ENCODE assay signal across 8 cellular contexts in genomic region chrX:45070116-45071007, GRCh38.
DNase-seq lines count a peak whose midpoint lies in the region; ATAC-seq and TF ChIP-seq lines count a peak whose summit lies in the region.

No MANE protein-coding gene starts in this region.

- H3K27me3 Mint-ChIP-seq in activated CD4-positive, alpha-beta T cell treated with anti-CD3 and anti-CD28 coated beads, Interleukin-2, amount 10 ng/mL, durations not matched to agents 7 days and 5 days, result no peaks in the 10 kb centered on the region

- H3K36me3 Mint-ChIP-seq in activated CD4-positive, alpha-beta T cell treated with anti-CD3 and anti-CD28 coated beads, Interleukin-2, amount 10 ng/mL, durations not matched to agents 7 days and 5 days (ENCODE audit: low read depth), result peaks cover 41% of the 10 kb centered on the region

- H2AFZ ChIP-seq in mesenchymal stem cell (ENCODE audit: low read depth, low read length) (no peak overlapping the region), neuronal stem cell (ENCODE audit: low read length) (no peak overlapping the region)

- H3K4me3 ChIP-seq in coronary artery (no peak overlapping the region), mesenchymal stem cell (ENCODE audit: insufficient read depth in 1 of 2, low read depth in 1 of 2, low read length in 2 of 2) (no peak overlapping the region), neuronal stem cell (ENCODE audit: low read length in 2 of 2) (no peak overlapping the region)

- H3K27ac ChIP-seq in coronary artery (no peak overlapping the region), mesenchymal stem cell (ENCODE audit: low read length, poor library complexity, severe bottlenecking) (no peak overlapping the region), neuronal stem cell (replicated peaks; ENCODE audit: low read length) (no peak overlapping the region)

- peaks cover 50% of the 10 kb centered on the region for H3K4me1 Mint-ChIP-seq in activated CD4-positive, alpha-beta T cell treated with anti-CD3 and anti-CD28 coated beads, Interleukin-2, amount 10 ng/mL, durations not matched to agents 7 days and 5 days

- H3K36me3 ChIP-seq in mesenchymal stem cell (ENCODE audit: control insufficient read depth in 1 of 2, insufficient read depth in 2 of 2, low read depth in 1 of 2, low read length in 2 of 2) (peaks cover 4 to 38% of the 10 kb centered on the region in 2 experiments), neuronal stem cell (replicated peaks in 1 of 2; ENCODE audit: control insufficient read depth in 2 of 2, insufficient read depth in 2 of 2, low read length in 2 of 2) (peaks cover 9 to 28% of the 10 kb centered on the region in 2 donors)

- H2BK15ac ChIP-seq in mesenchymal stem cell (ENCODE audit: low read depth, poor library complexity, severe bottlenecking) (no peak overlapping the region), neuronal stem cell (ENCODE audit: low read length) (no peak overlapping the region)

- POLR2A ChIA-PET in activated CD4-positive, alpha-beta T cell treated with anti-CD3 and anti-CD28 coated beads, Interleukin-2, amount 10 ng/mL, durations not matched to agents 7 days and 5 days (lab: Charles Lee), result no interaction called here

- peak overlapping the region; percentile 4 for H3K4me3 Mint-ChIP-seq in activated CD4-positive, alpha-beta T cell treated with anti-CD3 and anti-CD28 coated beads, Interleukin-2, amount 10 ng/mL, durations not matched to agents 7 days and 5 days

- H3K4ac ChIP-seq in mesenchymal stem cell (ENCODE audit: low read depth in 1 of 2, low read length in 2 of 2) (no peak overlapping the region), neuronal stem cell (ENCODE audit: low read length) (no peak overlapping the region)

- no peak overlapping the region for H2BK120ac ChIP-seq in mesenchymal stem cell (ENCODE audit: low read depth, low read length)
- no peak overlapping the region for H2BK120ac ChIP-seq in neuronal stem cell (ENCODE audit: low read depth, low read length)

- no peak overlapping the region for H3K18ac ChIP-seq in mesenchymal stem cell (ENCODE audit: low read depth in 1 of 2, low read length in 2 of 2)
- no peak overlapping the region for H3K18ac ChIP-seq in neuronal stem cell (ENCODE audit: low read length)

- WGBS in mesenchymal stem cell, result 54% methylated on average over 2 of the region's 2 CpGs
- WGBS in neuronal stem cell (ENCODE audit: extremely low coverage in 2 of 2, insufficient read length in 2 of 2, insufficient replicate concordance in 1 of 2), 2 donors, result no CpG with 5 or more reads among the region's 2 CpGs

- H3K23ac ChIP-seq in mesenchymal stem cell (ENCODE audit: low read length in 2 of 2) (no peak overlapping the region), neuronal stem cell (ENCODE audit: low read depth, low read length, poor library complexity) (no peak overlapping the region)

- H3K14ac ChIP-seq in mesenchymal stem cell (ENCODE audit: low read length in 2 of 2) (no peak overlapping the region), neuronal stem cell (ENCODE audit: low read length) (no peak overlapping the region)

- H2AK5ac ChIP-seq in mesenchymal stem cell (ENCODE audit: low read length, severe bottlenecking), result no peak overlapping the region
- H2AK5ac ChIP-seq in neuronal stem cell (ENCODE audit: low read depth, low read length), result no peak overlapping the region

- no peak overlapping the region for H3K9ac ChIP-seq in mesenchymal stem cell (ENCODE audit: low read length)
- H3K9ac ChIP-seq in neuronal stem cell (ENCODE audit: low read depth, low read length, poor library complexity), result no peak overlapping the region

- peak overlapping the region; percentile 78 for H3K27ac Mint-ChIP-seq in activated CD4-positive, alpha-beta T cell treated with anti-CD3 and anti-CD28 coated beads, Interleukin-2, amount 10 ng/mL, durations not matched to agents 7 days and 5 days

- H4K8ac ChIP-seq in mesenchymal stem cell (ENCODE audit: low read length) (no peak overlapping the region), neuronal stem cell (ENCODE audit: low read depth, low read length) (no peak overlapping the region)

- H3K4me2 ChIP-seq in mesenchymal stem cell (ENCODE audit: low read length, poor library complexity, severe bottlenecking), result no peak overlapping the region
- H3K4me2 ChIP-seq in neuronal stem cell (ENCODE audit: insufficient read depth, low read length, poor library complexity, severe bottlenecking), result no peak overlapping the region

- no peak overlapping the region for H4K91ac ChIP-seq in mesenchymal stem cell (ENCODE audit: low read length)
- no peak overlapping the region for H4K91ac ChIP-seq in neuronal stem cell (ENCODE audit: low read depth, low read length, poor library complexity)

- H3K9me3 ChIP-seq in mesenchymal stem cell (ENCODE audit: control insufficient read depth, low read length) (no peaks in the 10 kb centered on the region), neuronal stem cell (replicated peaks in 1 of 2; ENCODE audit: control insufficient read depth in 2 of 2, insufficient read depth in 1 of 2, low read depth in 1 of 2, low read length in 2 of 2) (no peaks in the 10 kb centered on the region)

- CTCF ChIA-PET in activated CD4-positive, alpha-beta T cell treated with anti-CD3 and anti-CD28 coated beads, Interleukin-2, amount 10 ng/mL, durations not matched to agents 7 days and 5 days (lab: Charles Lee), result interaction anchor here (0.5 to 1.4 kb wide), 8 partner anchors 11 to 1293 kb away, joined by 3 to 5 read pairs (median 4); no protein-coding TSS in a partner anchor

- H3K9me3 Mint-ChIP-seq in activated CD4-positive, alpha-beta T cell treated with anti-CD3 and anti-CD28 coated beads, Interleukin-2, amount 10 ng/mL, durations not matched to agents 7 days and 5 days, result peaks cover 2% of the 10 kb centered on the region

- H3K4me1 ChIP-seq in mesenchymal stem cell (ENCODE audit: control insufficient read depth, insufficient read depth, low read depth, low read length) (no peaks in the 10 kb centered on the region), neuronal stem cell (ENCODE audit: control insufficient read depth in 2 of 2, insufficient read depth in 1 of 2, low read depth in 1 of 2, low read length in 2 of 2) (no peaks in the 10 kb centered on the region)

- H2BK12ac ChIP-seq in mesenchymal stem cell (ENCODE audit: low read length in 2 of 2) (no peak overlapping the region), neuronal stem cell (ENCODE audit: low read length) (no peak overlapping the region)

- H3K27me3 ChIP-seq in mesenchymal stem cell (ENCODE audit: control insufficient read depth in 1 of 2, insufficient read depth in 1 of 2, low read length in 2 of 2) (no peaks in the 10 kb centered on the region), neuronal stem cell (ENCODE audit: control insufficient read depth in 3 of 3, insufficient read depth in 3 of 3, low read depth in 1 of 3, low read length in 3 of 3) (no peaks in the 10 kb centered on the region)

- TF ChIP-seq CTCF in coronary artery (IDR thresholded peaks at IDR 0.05), result peak; percentile 38

- peaks cover 3% of the 10 kb centered on the region for H3K79me1 ChIP-seq in mesenchymal stem cell (replicated peaks; ENCODE audit: low read length, poor library complexity, severe bottlenecking)
- peaks cover 2% of the 10 kb centered on the region for H3K79me1 ChIP-seq in neuronal stem cell (ENCODE audit: low read depth, low read length)

- DNase-seq in activated CD4-positive, alpha-beta T cell treated with anti-CD3 and anti-CD28 coated beads, Interleukin-2, amount 10 ng/mL, durations not matched to agents 7 days and 5 days, result peak; percentile 29
- DNase-seq in activated CD4-positive, alpha-beta T cell treated with anti-CD3 and anti-CD28 coated beads, Interleukin-2, amount 50 U/mL, for 4 hours, result no peak
- DNase-seq in HK-2 (ENCODE audit: unreplicated experiment) (peak; percentile 5), RPMI7951 (ENCODE audit: low read depth) (peak; percentile 47), coronary artery (ENCODE audit: low spot score) (no peak), mesenchymal stem cell (peak; percentile 42), neuronal stem cell (ENCODE audit: low spot score) (no peak)

- no peak overlapping the region for H2BK5ac ChIP-seq in mesenchymal stem cell (ENCODE audit: low read depth, low read length, poor library complexity, severe bottlenecking)
- no peak overlapping the region for H2BK5ac ChIP-seq in neuronal stem cell (ENCODE audit: low read length)

- no peak for ATAC-seq in HG02870 (IDR thresholded peaks at IDR 0.05; ENCODE audit: unreplicated experiment)

Comparison
In these comparisons a context has a peak if more than half of its experiments do, and no peak if none do; other contexts are left out.
1. DNase-seq: peak in activated CD4-positive, alpha-beta T cell treated with anti-CD3 and anti-CD28 coated beads, Interleukin-2, amount 10 ng/mL, durations not matched to agents 7 days and 5 days (single experiment), HK-2 (single experiment), RPMI7951 (single experiment) and mesenchymal stem cell (single experiment); none in activated CD4-positive, alpha-beta T cell treated with anti-CD3 and anti-CD28 coated beads, Interleukin-2, amount 50 U/mL, for 4 hours (0 of 2), coronary artery (single experiment) and neuronal stem cell (single experiment).